Comparison of ENCODE assay signal across 22 cellular contexts in genomic region chr6:44457606-44458005, GRCh38.
"Had no signal": no experiment of that assay in that cellular context is flagged by ENCODE, and none has a peak within 500 bp of the region (broad histone marks: within the 10 kb centered on the region; RNA-seq: fewer than 3 reads in every experiment).

No MANE protein-coding gene starts in this region.

- H3K9ac ChIP-seq: parathyroid adenoma had no signal

- H3K9me3 ChIP-seq: esophagus squamous epithelium, heart left ventricle, psoas muscle, suprapubic skin, thyroid gland, upper lobe of left lung, vagina had no signal

- H3K27me3 ChIP-seq: heart left ventricle, suprapubic skin, thyroid gland, upper lobe of left lung, vagina had no signal

- H2AFZ ChIP-seq: parathyroid adenoma had no signal

- FAIRE-seq: frontal cortex, small intestine had no signal

- H3K36me3 ChIP-seq: esophagus squamous epithelium, suprapubic skin, thyroid gland, vagina had no signal

- H3K4me3 ChIP-seq: heart left ventricle, lung, psoas muscle, thyroid gland, upper lobe of left lung, vagina had no signal

- H3K79me2 ChIP-seq: parathyroid adenoma had no signal

- H3K27ac ChIP-seq: epithelial cell of prostate, heart left ventricle, parathyroid adenoma, psoas muscle, thyroid gland, upper lobe of left lung had no signal

- DNase-seq: effector memory CD4-positive, alpha-beta T cell; esophagus squamous epithelium; heart left ventricle; hippocampal formation; left colon; left ventricle myocardium superior; mesendoderm; naive B cell; psoas muscle; retina; small intestine; stimulated activated CD4-positive, alpha-beta T cell treated with anti-CD3 and anti-CD28 coated beads, Interleukin-12 subunit alpha, Interleukin-12 subunit beta, amount 100 ng/mL, for 4 hours; stimulated activated CD4-positive, alpha-beta T cell treated with anti-CD3 and anti-CD28 coated beads, Interleukin-2, amount 100 ng/mL, for 48 hours; stimulated activated naive CD4-positive, alpha-beta T cell treated with Interleukin-2 at 50 U/mL for 16 hours; upper lobe of left lung had no signal

- H3K4me1 ChIP-seq: parathyroid adenoma had no signal
